33 cellular contexts compared by ENCODE assay signal in the genomic region with DNA sequence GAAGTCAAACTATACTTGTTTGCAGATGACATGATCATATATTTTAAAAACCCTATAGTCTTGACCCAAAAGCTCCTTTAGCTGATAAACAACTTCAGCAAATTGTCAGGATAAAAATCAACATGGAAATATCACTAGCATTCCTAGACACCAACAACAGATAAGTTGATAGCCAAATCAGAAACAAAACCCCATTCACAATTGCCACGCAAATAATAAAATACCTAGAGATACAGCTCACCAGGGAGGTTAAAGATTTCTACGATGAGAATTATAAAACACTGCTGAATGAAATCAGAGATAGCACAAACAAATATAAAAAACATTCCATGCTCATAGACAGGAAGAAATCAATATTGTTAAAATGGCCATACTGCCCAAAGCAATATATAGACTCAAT.
"Had no signal": no experiment of that assay in that cellular context is flagged by ENCODE, and none has a peak within 500 bp of the region (broad histone marks: within the 10 kb centered on the region; RNA-seq: fewer than 3 reads in every experiment).

No MANE protein-coding gene starts in this region.

- H3K4me1 Mint-ChIP-seq: activated B cell treated with CpG ODN at 0.5 μM for 24 hours; activated T-helper 17 cell treated with anti-CD3 and anti-CD28 coated beads, Interleukin-2, amount 50 U/mL, for 72 hours; central memory CD8-positive, alpha-beta T cell; T-helper 17 cell had no signal

- H3K27me3 ChIP-seq: body of pancreas, foreskin keratinocyte, gastrocnemius medialis, heart left ventricle had no signal

- FAIRE-seq: bronchial epithelial cell had no signal

- H3K4me1 ChIP-seq: body of pancreas, esophagus muscularis mucosa, foreskin keratinocyte, gastrocnemius medialis, heart left ventricle had no signal

- H3K36me3 ChIP-seq: esophagus muscularis mucosa, gastrocnemius medialis, heart left ventricle, WERI-Rb-1 had no signal

- DNase-seq: activated B cell treated with CpG ODN at 0.5 μM for 24 hours; activated CD4-positive, alpha-beta T cell treated with anti-CD3 and anti-CD28 coated beads for 48 hours; activated CD4-positive, alpha-beta T cell treated with anti-CD3 and anti-CD28 coated beads, Interleukin-2, amount 50 U/mL, for 1 hour; activated CD4-positive, alpha-beta T cell treated with anti-CD3 and anti-CD28 coated beads, Interleukin-2, amount 50 U/mL, for 48 hours; activated CD8-positive, alpha-beta memory T cell treated with anti-CD3 and anti-CD28 coated beads for 24 hours; activated CD8-positive, alpha-beta T cell treated with anti-CD3 and anti-CD28 coated beads for 36 hours; activated effector memory CD4-positive, alpha-beta T cell treated with Interleukin-2 at 50 U/mL for 16 hours; activated gamma-delta T cell treated with Interleukin-2 at 50 U/mL for 16 hours; activated naive CD4-positive, alpha-beta T cell treated with anti-CD3 and anti-CD28 coated beads, Interleukin-2, amount 50 U/mL, for 16 hours; activated naive CD4-positive, alpha-beta T cell treated with Interleukin-2 at 50 U/mL for 16 hours; activated T-cell treated with anti-CD3 and anti-CD28 coated beads, Interleukin-2, amount 50 U/mL, for 4 hours; amniotic stem cell; anterior cingulate cortex; body of pancreas; cortex of kidney; dermis blood vessel endothelial cell; effector CD4-positive, alpha-beta T cell; effector memory CD8-positive, alpha-beta T cell; erythroblast; foreskin keratinocyte; gastrocnemius medialis; glutamatergic neuron; heart left ventricle; T-helper 17 cell; T1000; WERI-Rb-1 had no signal

- H3K9me3 ChIP-seq: body of pancreas, esophagus muscularis mucosa, gastrocnemius medialis had no signal

- H3K36me3 Mint-ChIP-seq: activated naive CD8-positive, alpha-beta T cell had no signal

- H3K4me3 ChIP-seq: body of pancreas, esophagus muscularis mucosa, gastrocnemius medialis, heart left ventricle had no signal

- H3K27ac Mint-ChIP-seq: activated B cell treated with CpG ODN at 0.5 μM for 24 hours; activated CD8-positive, alpha-beta T cell treated with anti-CD3 and anti-CD28 coated beads for 36 hours; activated naive CD8-positive, alpha-beta T cell; activated T-helper 17 cell treated with anti-CD3 and anti-CD28 coated beads, Interleukin-2, amount 50 U/mL, for 72 hours; effector memory CD8-positive, alpha-beta T cell; T-helper 17 cell; T-helper 2 cell treated with Interferon-gamma antibody and Interleukin-4, amounts not matched to agents 5 μg/mL and 100 μg/mL, for 36 hours had no signal

- H3K27me3 Mint-ChIP-seq: activated B cell treated with CpG ODN at 0.5 μM for 24 hours; activated CD8-positive, alpha-beta T cell treated with anti-CD3 and anti-CD28 coated beads for 36 hours; activated naive CD8-positive, alpha-beta T cell; activated T-helper 17 cell treated with anti-CD3 and anti-CD28 coated beads, Interleukin-2, amount 50 U/mL, for 72 hours; central memory CD8-positive, alpha-beta T cell; effector memory CD8-positive, alpha-beta T cell; T-helper 17 cell had no signal

- H3K27ac ChIP-seq: body of pancreas, esophagus muscularis mucosa, foreskin keratinocyte, gastrocnemius medialis, heart left ventricle, WERI-Rb-1 had no signal

- H3K4me3 Mint-ChIP-seq: activated B cell treated with CpG ODN at 0.5 μM for 24 hours; activated CD8-positive, alpha-beta T cell treated with anti-CD3 and anti-CD28 coated beads for 36 hours; activated naive CD8-positive, alpha-beta T cell; activated T-cell treated with anti-CD3 and anti-CD28 coated beads, Interleukin-2, amount 50 U/mL, for 4 hours; activated T-helper 17 cell treated with anti-CD3 and anti-CD28 coated beads, Interleukin-2, amount 50 U/mL, for 72 hours; central memory CD8-positive, alpha-beta T cell; effector memory CD8-positive, alpha-beta T cell; T-helper 17 cell; T-helper 2 cell treated with Interferon-gamma antibody and Interleukin-4, amounts not matched to agents 5 μg/mL and 100 μg/mL, for 36 hours had no signal

- ATAC-seq: activated CD4-positive, CD25-positive, alpha-beta regulatory T cell treated with anti-CD3 and anti-CD28 coated beads, Interleukin-2, amount 50 U/mL, for 24 hours; activated CD8-positive, alpha-beta T cell treated with anti-CD3 and anti-CD28 coated beads for 36 hours; activated T-cell treated with anti-CD3 and anti-CD28 coated beads, Interleukin-2, amount 50 U/mL, for 4 hours; activated T-helper 17 cell treated with anti-CD3 and anti-CD28 coated beads, Interleukin-2, amount 50 U/mL, for 72 hours; body of pancreas; effector memory CD8-positive, alpha-beta T cell; foreskin keratinocyte; gastrocnemius medialis; heart left ventricle; T-helper 17 cell had no signal
